In the genomic region with DNA sequence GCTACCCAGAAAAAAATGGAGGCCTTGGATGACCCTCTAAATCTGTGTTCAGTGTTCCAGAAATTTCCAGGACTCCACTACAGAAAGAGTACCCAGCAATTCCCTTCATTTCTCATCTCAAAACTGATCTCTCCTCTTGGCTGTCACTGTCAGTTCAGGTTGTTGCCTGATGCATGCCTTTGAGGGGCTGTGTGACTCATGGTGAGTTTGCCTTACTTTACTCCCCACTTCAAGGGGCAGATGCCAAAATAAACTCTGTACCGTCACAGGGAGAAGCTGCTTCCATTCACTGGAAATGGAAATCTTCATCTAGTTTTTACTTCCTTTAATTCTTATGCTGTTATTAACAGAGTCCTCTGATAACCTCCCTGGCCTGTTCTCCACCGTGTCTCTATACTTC, we compare ENCODE assay signal across 28 cellular contexts.
DNase-seq lines count a peak whose midpoint lies in the region; ATAC-seq lines count a peak whose summit lies in the region.
"Had no signal": no experiment of that assay in that cellular context is flagged by ENCODE, and none has a peak within 500 bp of the region (broad histone marks: within the 10 kb centered on the region; RNA-seq: fewer than 3 reads in every experiment).

No MANE protein-coding gene starts in this region.

- no peaks in the 10 kb centered on the region for H3K27me3 ChIP-seq in SJCRH30
- H3K27me3 ChIP-seq: colonic mucosa, gastrocnemius medialis, tibial artery had no signal

- H3K4me3 ChIP-seq in SJCRH30: no peak overlapping the region
- H3K4me3 ChIP-seq: colonic mucosa, gastrocnemius medialis, tibial artery had no signal

- no peaks in the 10 kb centered on the region for H3K9me3 ChIP-seq in SJCRH30 (replicated peaks)
- H3K9me3 ChIP-seq: colonic mucosa, gastrocnemius medialis had no signal

- intact Hi-C loops in Right ventricle myocardium inferior (cut with DNase I): no loop called here

- H3K27ac ChIP-seq in SJCRH30: no peak overlapping the region
- H3K27ac ChIP-seq: colonic mucosa, gastrocnemius medialis, tibial artery had no signal

- ATAC-seq in Right ventricle myocardium inferior: no peak
- ATAC-seq: gastrocnemius medialis; HepG2; natural killer cell treated with Interleukin-12 subunit alpha and Interleukin-12 subunit beta and Interleukin-15 and Interleukin-18, amount 100 ng/mL, for 72 hours; stimulated activated naive CD8-positive, alpha-beta T cell treated with anti-CD3 and anti-CD28 coated beads, Interleukin-15, Interleukin-2, amounts not matched to agents 100 U/mL and 50 U/mL, for 24 hours; T-helper 17 cell; WTC11 had no signal

- H3K36me3 ChIP-seq in SJCRH30: no peaks in the 10 kb centered on the region
- H3K36me3 ChIP-seq: colonic mucosa, gastrocnemius medialis, tibial artery had no signal

- 0 out of 2 replicates have a peak, but pooled peaks cover 3% of the 10 kb centered on the region for H3K4me1 ChIP-seq in SJCRH30
- H3K4me1 ChIP-seq: colonic mucosa, gastrocnemius medialis, tibial artery had no signal

- peak; percentile 32 for DNase-seq in EH (ENCODE audit: low read depth)
- DNase-seq in RPMI7951 (ENCODE audit: low read depth): peak; percentile 41
- peak; percentile 22 for DNase-seq in dermis blood vessel endothelial cell
- DNase-seq in kidney tubule cell (ENCODE audit: low spot score): peak; percentile 10
- DNase-seq in activated naive CD4-positive, alpha-beta T cell (lab: John Stamatoyannopoulos, UW): no peak
- no peak for DNase-seq in SJCRH30
- DNase-seq in NCI-H82 treated with DMSO at 0.1 percent for 48 hours (lab: John Stamatoyannopoulos, UW; ENCODE audit: unreplicated experiment): no peak
- no peak for DNase-seq in Right ventricle myocardium inferior (ENCODE audit: missing footprints)
- DNase-seq: activated CD4-positive, alpha-beta memory T cell treated with anti-CD3 and anti-CD28 coated beads, Interleukin-2, amount 10 ng/mL, durations not matched to agents 7 days and 5 days; activated naive CD4-positive, alpha-beta T cell treated with Interleukin-2 at 50 U/mL for 16 hours; colonic mucosa; DMS 273 treated with DMSO at 0.1 percent for 48 hours; gastrocnemius medialis; GDM1; left cardiac atrium; MM.1S; NCI-H1436 treated with DMSO at 0.1 percent for 48 hours; NCI-H2171; NCI-H69; SIG-M5; small intestine; stimulated activated CD4-positive, alpha-beta T cell treated with anti-CD3 and anti-CD28 coated beads, Interleukin-2, amount 100 ng/mL, for 48 hours; stimulated activated naive CD8-positive, alpha-beta T cell treated with anti-CD3 and anti-CD28 coated beads, Interleukin-15, Interleukin-2, amounts not matched to agents 100 U/mL and 50 U/mL, for 24 hours; T-helper 17 cell; tibial artery had no signal

Comparison
In these comparisons a context has a peak if more than half of its experiments do, and no peak if none do; other contexts are left out.
1. DNase-seq: peak in EH (single experiment), RPMI7951 (single experiment), dermis blood vessel endothelial cell (single experiment) and kidney tubule cell (single experiment); none in activated naive CD4-positive, alpha-beta T cell (0 of 4), SJCRH30 (0 of 2), NCI-H82 treated with DMSO at 0.1 percent for 48 hours (single experiment) and Right ventricle myocardium inferior (single experiment).